Comparison of ENCODE assay signal across 1 cellular context in the genomic region with DNA sequence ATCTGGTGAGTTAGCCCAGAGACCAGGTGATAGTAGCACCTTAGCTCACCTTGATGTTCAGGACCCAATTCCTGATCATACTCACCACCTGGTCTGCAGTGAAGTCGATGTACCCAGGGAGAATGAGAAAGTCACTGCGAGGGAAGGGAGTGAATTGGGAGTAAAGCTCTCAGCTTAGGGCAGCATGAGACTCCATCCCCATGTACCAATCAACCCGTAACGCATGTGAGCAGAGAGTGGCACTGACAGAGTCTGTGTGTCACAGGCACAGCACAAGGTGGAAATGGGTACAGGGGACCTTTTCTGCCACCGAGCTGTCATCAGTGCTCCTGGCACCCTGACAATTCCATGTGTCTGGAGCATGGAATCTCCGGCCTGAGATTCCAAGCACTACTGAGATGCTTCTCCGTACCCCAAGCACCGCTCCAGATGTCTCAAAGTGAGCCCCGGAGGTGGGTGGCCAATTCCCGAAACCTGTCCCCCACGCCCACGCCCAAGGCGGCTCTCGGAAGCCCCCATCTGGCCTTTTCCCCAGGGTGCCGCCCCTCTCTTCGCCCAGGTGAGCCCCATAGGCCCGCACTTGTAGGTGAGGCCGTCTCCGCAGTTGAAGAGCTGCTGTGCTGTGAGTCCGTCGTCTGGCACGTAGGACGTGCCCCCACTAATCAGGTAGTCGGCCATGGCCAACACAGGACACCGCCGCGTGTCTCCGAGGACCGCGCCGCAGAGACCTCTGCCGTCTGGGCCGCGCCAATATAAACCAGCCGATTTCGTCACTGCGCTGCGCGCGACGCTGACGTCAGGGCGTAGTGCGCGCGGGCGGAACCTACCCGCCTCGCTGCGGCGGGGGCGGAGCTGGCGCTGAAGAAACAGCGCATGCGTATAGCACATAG.
TF ChIP-seq lines count a peak whose summit lies in the region.

A gene (minus strand): TSS at position 726 of the 890 bp plus-strand sequence. CDS start 48 bp downstream, at position 678.

TF ChIP-seq in HepG2, 621 proteins besides CTCF, POLR2A, EP300 and RAD21 (continued from another document and continues in another):
- TF ChIP-seq, protein P1, sequence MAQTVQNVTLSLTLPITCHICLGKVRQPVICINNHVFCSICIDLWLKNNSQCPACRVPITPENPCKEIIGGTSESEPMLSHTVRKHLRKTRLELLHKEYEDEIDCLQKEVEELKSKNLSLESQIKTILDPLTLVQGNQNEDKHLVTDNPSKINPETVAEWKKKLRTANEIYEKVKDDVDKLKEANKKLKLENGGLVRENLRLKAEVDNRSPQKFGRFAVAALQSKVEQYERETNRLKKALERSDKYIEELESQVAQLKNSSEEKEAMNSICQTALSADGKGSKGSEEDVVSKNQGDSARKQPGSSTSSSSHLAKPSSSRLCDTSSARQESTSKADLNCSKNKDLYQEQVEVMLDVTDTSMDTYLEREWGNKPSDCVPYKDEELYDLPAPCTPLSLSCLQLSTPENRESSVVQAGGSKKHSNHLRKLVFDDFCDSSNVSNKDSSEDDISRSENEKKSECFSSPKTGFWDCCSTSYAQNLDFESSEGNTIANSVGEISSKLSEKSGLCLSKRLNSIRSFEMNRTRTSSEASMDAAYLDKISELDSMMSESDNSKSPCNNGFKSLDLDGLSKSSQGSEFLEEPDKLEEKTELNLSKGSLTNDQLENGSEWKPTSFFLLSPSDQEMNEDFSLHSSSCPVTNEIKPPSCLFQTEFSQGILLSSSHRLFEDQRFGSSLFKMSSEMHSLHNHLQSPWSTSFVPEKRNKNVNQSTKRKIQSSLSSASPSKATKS (CRISPR knock-in tag; IDR thresholded peaks at IDR 0.05): peak; percentile 90; the same call in 1 of the 2 replicates
- TF ChIP-seq ZNF567 (CRISPR knock-in tag; IDR thresholded peaks at IDR 0.05; ENCODE audit: borderline replicate concordance) (0 out of 2 replicates have a peak, but pooled peaks have one; percentile 50), ZNF30 (CRISPR knock-in tag; IDR thresholded peaks at IDR 0.05) (peak; percentile 71; the same call in 1 of the 2 replicates), SOX6 (IDR thresholded peaks at IDR 0.05) (no peak), SOX6 (CRISPR knock-in tag; IDR thresholded peaks at IDR 0.05) (peak; percentile 71), ZFP36L2 (CRISPR knock-in tag; IDR thresholded peaks at IDR 0.05) (no peak), ZNF724P (CRISPR knock-in tag; IDR thresholded peaks at IDR 0.05; ENCODE audit: borderline replicate concordance) (peak; percentile 93; the same call in 1 of the 2 replicates), EED (CRISPR knock-in tag; IDR thresholded peaks at IDR 0.05) (peak; percentile 91), GTF3A (CRISPR knock-in tag; conservative IDR thresholded peaks at IDR 0.05) (no peak), ZNF792 (CRISPR knock-in tag; IDR thresholded peaks at IDR 0.05) (peak; percentile 73; the same call in 1 of the 2 replicates), LCORL (IDR thresholded peaks at IDR 0.05) (no peak), LCORL (CRISPR knock-in tag; IDR thresholded peaks at IDR 0.05) (0 out of 2 replicates have a peak, but pooled peaks have one; percentile 50), HNRNPLL (IDR thresholded peaks at IDR 0.05; ENCODE audit: low read depth, low read length, poor library complexity, severe bottlenecking) (peak; percentile 93), MLLT10 (CRISPR knock-in tag; IDR thresholded peaks at IDR 0.05) (no peak), PAWR (CRISPR knock-in tag; IDR thresholded peaks at IDR 0.05; ENCODE audit: borderline replicate concordance) (no peak), MTA1 (CRISPR knock-in tag; IDR thresholded peaks at IDR 0.05; ENCODE audit: borderline replicate concordance) (peak; percentile 79; the same call in 1 of the 2 replicates), SMAD3 (CRISPR knock-in tag; IDR thresholded peaks at IDR 0.05) (peak; percentile 79), ZNF772 (CRISPR knock-in tag; IDR thresholded peaks at IDR 0.05) (peak; percentile 92; the same call in 1 of the 2 replicates), SALL2 (CRISPR knock-in tag; IDR thresholded peaks at IDR 0.05) (peak; percentile 92), ZFYVE20 (CRISPR knock-in tag; IDR thresholded peaks at IDR 0.05; ENCODE audit: borderline replicate concordance, low read depth) (peak; percentile 77; the same call in 1 of the 2 replicates), KLF13 (CRISPR knock-in tag; IDR thresholded peaks at IDR 0.05) (no peak), ZNF670 (CRISPR knock-in tag; IDR thresholded peaks at IDR 0.05; ENCODE audit: borderline replicate concordance) (peak; percentile 91; the same call in 1 of the 2 replicates), POLR2AphosphoS2 (IDR thresholded peaks at IDR 0.05; ENCODE audit: low read depth, low read length) (peak; percentile 95)
- TF ChIP-seq, protein P2, sequence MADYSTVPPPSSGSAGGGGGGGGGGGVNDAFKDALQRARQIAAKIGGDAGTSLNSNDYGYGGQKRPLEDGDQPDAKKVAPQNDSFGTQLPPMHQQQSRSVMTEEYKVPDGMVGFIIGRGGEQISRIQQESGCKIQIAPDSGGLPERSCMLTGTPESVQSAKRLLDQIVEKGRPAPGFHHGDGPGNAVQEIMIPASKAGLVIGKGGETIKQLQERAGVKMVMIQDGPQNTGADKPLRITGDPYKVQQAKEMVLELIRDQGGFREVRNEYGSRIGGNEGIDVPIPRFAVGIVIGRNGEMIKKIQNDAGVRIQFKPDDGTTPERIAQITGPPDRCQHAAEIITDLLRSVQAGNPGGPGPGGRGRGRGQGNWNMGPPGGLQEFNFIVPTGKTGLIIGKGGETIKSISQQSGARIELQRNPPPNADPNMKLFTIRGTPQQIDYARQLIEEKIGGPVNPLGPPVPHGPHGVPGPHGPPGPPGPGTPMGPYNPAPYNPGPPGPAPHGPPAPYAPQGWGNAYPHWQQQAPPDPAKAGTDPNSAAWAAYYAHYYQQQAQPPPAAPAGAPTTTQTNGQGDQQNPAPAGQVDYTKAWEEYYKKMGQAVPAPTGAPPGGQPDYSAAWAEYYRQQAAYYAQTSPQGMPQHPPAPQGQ (CRISPR knock-in tag; IDR thresholded peaks at IDR 0.05; ENCODE audit: borderline replicate concordance): peak; percentile 84; the same call in 1 of the 2 replicates
- TF ChIP-seq, protein P3, sequence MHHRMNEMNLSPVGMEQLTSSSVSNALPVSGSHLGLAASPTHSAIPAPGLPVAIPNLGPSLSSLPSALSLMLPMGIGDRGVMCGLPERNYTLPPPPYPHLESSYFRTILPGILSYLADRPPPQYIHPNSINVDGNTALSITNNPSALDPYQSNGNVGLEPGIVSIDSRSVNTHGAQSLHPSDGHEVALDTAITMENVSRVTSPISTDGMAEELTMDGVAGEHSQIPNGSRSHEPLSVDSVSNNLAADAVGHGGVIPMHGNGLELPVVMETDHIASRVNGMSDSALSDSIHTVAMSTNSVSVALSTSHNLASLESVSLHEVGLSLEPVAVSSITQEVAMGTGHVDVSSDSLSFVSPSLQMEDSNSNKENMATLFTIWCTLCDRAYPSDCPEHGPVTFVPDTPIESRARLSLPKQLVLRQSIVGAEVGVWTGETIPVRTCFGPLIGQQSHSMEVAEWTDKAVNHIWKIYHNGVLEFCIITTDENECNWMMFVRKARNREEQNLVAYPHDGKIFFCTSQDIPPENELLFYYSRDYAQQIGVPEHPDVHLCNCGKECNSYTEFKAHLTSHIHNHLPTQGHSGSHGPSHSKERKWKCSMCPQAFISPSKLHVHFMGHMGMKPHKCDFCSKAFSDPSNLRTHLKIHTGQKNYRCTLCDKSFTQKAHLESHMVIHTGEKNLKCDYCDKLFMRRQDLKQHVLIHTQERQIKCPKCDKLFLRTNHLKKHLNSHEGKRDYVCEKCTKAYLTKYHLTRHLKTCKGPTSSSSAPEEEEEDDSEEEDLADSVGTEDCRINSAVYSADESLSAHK (CRISPR knock-in tag; IDR thresholded peaks at IDR 0.05; ENCODE audit: borderline replicate concordance): 0 out of 2 replicates have a peak, but pooled peaks have one; percentile 60
- TF ChIP-seq, protein P4, sequence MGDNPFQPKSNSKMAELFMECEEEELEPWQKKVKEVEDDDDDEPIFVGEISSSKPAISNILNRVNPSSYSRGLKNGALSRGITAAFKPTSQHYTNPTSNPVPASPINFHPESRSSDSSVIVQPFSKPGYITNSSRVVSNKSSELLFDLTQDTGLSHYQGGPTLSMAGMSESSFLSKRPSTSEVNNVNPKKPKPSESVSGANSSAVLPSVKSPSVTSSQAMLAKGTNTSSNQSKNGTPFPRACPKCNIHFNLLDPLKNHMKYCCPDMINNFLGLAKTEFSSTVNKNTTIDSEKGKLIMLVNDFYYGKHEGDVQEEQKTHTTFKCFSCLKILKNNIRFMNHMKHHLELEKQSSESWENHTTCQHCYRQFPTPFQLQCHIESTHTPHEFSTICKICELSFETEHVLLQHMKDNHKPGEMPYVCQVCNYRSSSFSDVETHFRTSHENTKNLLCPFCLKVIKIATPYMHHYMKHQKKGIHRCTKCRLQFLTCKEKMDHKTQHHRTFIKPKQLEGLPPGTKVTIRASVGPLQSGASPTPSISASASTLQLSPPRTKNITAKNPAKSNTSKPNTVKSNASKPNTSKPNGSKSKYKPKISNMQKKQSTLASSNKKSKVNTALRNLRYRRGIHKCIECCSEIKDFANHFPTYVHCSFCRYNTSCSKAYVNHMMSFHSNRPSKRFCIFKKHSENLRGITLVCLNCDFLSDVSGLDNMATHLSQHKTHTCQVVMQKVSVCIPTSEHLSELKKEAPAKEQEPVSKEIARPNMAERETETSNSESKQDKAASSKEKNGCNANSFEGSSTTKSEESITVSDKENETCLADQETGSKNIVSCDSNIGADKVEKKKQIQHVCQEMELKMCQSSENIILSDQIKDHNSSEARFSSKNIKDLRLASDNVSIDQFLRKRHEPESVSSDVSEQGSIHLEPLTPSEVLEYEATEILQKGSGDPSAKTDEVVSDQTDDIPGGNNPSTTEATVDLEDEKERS (CRISPR knock-in tag; IDR thresholded peaks at IDR 0.05): peak; percentile 78; the same call in 1 of the 2 replicates
- TF ChIP-seq, protein P5, sequence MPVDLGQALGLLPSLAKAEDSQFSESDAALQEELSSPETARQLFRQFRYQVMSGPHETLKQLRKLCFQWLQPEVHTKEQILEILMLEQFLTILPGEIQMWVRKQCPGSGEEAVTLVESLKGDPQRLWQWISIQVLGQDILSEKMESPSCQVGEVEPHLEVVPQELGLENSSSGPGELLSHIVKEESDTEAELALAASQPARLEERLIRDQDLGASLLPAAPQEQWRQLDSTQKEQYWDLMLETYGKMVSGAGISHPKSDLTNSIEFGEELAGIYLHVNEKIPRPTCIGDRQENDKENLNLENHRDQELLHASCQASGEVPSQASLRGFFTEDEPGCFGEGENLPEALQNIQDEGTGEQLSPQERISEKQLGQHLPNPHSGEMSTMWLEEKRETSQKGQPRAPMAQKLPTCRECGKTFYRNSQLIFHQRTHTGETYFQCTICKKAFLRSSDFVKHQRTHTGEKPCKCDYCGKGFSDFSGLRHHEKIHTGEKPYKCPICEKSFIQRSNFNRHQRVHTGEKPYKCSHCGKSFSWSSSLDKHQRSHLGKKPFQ (CRISPR knock-in tag; IDR thresholded peaks at IDR 0.05; ENCODE audit: insufficient replicate concordance): no peak
- TF ChIP-seq, protein P6, sequence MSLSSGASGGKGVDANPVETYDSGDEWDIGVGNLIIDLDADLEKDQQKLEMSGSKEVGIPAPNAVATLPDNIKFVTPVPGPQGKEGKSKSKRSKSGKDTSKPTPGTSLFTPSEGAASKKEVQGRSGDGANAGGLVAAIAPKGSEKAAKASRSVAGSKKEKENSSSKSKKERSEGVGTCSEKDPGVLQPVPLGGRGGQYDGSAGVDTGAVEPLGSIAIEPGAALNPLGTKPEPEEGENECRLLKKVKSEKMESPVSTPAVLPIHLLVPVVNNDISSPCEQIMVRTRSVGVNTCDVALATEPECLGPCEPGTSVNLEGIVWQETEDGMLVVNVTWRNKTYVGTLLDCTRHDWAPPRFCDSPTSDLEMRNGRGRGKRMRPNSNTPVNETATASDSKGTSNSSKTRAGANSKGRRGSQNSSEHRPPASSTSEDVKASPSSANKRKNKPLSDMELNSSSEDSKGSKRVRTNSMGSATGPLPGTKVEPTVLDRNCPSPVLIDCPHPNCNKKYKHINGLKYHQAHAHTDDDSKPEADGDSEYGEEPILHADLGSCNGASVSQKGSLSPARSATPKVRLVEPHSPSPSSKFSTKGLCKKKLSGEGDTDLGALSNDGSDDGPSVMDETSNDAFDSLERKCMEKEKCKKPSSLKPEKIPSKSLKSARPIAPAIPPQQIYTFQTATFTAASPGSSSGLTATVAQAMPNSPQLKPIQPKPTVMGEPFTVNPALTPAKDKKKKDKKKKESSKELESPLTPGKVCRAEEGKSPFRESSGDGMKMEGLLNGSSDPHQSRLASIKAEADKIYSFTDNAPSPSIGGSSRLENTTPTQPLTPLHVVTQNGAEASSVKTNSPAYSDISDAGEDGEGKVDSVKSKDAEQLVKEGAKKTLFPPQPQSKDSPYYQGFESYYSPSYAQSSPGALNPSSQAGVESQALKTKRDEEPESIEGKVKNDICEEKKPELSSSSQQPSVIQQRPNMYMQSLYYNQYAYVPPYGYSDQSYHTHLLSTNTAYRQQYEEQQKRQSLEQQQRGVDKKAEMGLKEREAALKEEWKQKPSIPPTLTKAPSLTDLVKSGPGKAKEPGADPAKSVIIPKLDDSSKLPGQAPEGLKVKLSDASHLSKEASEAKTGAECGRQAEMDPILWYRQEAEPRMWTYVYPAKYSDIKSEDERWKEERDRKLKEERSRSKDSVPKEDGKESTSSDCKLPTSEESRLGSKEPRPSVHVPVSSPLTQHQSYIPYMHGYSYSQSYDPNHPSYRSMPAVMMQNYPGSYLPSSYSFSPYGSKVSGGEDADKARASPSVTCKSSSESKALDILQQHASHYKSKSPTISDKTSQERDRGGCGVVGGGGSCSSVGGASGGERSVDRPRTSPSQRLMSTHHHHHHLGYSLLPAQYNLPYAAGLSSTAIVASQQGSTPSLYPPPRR (CRISPR knock-in tag; IDR thresholded peaks at IDR 0.05; ENCODE audit: borderline replicate concordance): peak; percentile 70; the same call in 1 of the 2 replicates
- TF ChIP-seq, protein P7, sequence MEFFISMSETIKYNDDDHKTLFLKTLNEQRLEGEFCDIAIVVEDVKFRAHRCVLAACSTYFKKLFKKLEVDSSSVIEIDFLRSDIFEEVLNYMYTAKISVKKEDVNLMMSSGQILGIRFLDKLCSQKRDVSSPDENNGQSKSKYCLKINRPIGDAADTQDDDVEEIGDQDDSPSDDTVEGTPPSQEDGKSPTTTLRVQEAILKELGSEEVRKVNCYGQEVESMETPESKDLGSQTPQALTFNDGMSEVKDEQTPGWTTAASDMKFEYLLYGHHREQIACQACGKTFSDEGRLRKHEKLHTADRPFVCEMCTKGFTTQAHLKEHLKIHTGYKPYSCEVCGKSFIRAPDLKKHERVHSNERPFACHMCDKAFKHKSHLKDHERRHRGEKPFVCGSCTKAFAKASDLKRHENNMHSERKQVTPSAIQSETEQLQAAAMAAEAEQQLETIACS (CRISPR knock-in tag; IDR thresholded peaks at IDR 0.05): peak; percentile 67
